Comparison of ENCODE assay signal across 1 cellular context in genomic region chr13:52809310-52809769, GRCh38.
A peak's percentile ranks its signal among the peaks of the same experiment; 100 is the strongest.
TF ChIP-seq lines count a peak whose summit lies in the region.

No MANE protein-coding gene starts in this region.

TF ChIP-seq in HEK293, 187 proteins besides CTCF, POLR2A, EP300 and RAD21 (continued from another document):
- TF ChIP-seq ZNF692 (tag by site-specific recombination; IDR thresholded peaks at IDR 0.05) (no peak), WT1 (tag by site-specific recombination; IDR thresholded peaks at IDR 0.05) (no peak), ZSCAN18 (tag by site-specific recombination; IDR thresholded peaks at IDR 0.05) (no peak), ZNF416 (tag by site-specific recombination; IDR thresholded peaks at IDR 0.05) (no peak), MYNN (tag by site-specific recombination; IDR thresholded peaks at IDR 0.05; ENCODE audit: borderline replicate concordance) (no peak), ZSCAN30 (tag by site-specific recombination; IDR thresholded peaks at IDR 0.05) (peak; percentile 35; the same call in 1 of the 2 replicates), PRDM10 (tag by site-specific recombination; IDR thresholded peaks at IDR 0.05) (0 out of 2 replicates have a peak, but pooled peaks have one; percentile 32), ZNF561 (tag by site-specific recombination; IDR thresholded peaks at IDR 0.05; ENCODE audit: borderline replicate concordance) (peak; percentile 66; the same call in 1 of the 2 replicates), HOXA7 (CRISPR knock-in tag; IDR thresholded peaks at IDR 0.05; ENCODE audit: borderline replicate concordance) (no peak), GLIS2 (tag by site-specific recombination; IDR thresholded peaks at IDR 0.05) (peak; percentile 50), ZNF366 (tag by site-specific recombination; conservative IDR thresholded peaks at IDR 0.05) (peak; percentile 50), ZBTB17 (tag by site-specific recombination; IDR thresholded peaks at IDR 0.05) (peak; percentile 41), ZNF580 (tag by site-specific recombination; IDR thresholded peaks at IDR 0.05) (no peak), PRDM6 (tag by site-specific recombination; IDR thresholded peaks at IDR 0.05) (peak; percentile 91), ZNF311 (tag by site-specific recombination; IDR thresholded peaks at IDR 0.05; ENCODE audit: borderline replicate concordance) (no peak), ZNF639 (tag by site-specific recombination; IDR thresholded peaks at IDR 0.05) (no peak), ZNF155 (tag by site-specific recombination; IDR thresholded peaks at IDR 0.05) (no peak), ZNF791 (tag by site-specific recombination; IDR thresholded peaks at IDR 0.05) (no peak), HIC1 (tag by site-specific recombination; IDR thresholded peaks at IDR 0.05) (peak; percentile 81), ZNF548 (tag by site-specific recombination; IDR thresholded peaks at IDR 0.05) (no peak), ZNF707 (tag by site-specific recombination; IDR thresholded peaks at IDR 0.05) (no peak), GLIS1 (tag by site-specific recombination; IDR thresholded peaks at IDR 0.05) (peak; percentile 30; the same call in 1 of the 2 replicates), KLF1 (tag by site-specific recombination; IDR thresholded peaks at IDR 0.05) (no peak)
